ENCODE assay signal across 8 cellular contexts in genomic region chr11:47714554-47715081, GRCh38. TPM values are rescaled to one million over a fixed set of nuclear protein-coding genes. Genes with fewer than 3 reads are reported as not detected.
DNase-seq lines count a peak whose midpoint lies in the region; ATAC-seq and TF ChIP-seq lines count a peak whose summit lies in the region.

No MANE protein-coding gene starts in this region.

- no peak for TF ChIP-seq CTCF in endothelial cell (IDR thresholded peaks at IDR 0.05; ENCODE audit: unreplicated experiment)

- no peaks in the 10 kb centered on the region for H3K27me3 ChIP-seq in muscle layer of duodenum (ENCODE audit: low read depth, low read length)

- TF ChIP-seq POLR2A in GM18505 (IDR thresholded peaks at IDR 0.05; ENCODE audit: borderline replicate concordance, extremely low read depth, insufficient read depth, insufficient read length), result no peak

- H3K27ac Mint-ChIP-seq in T-helper 17 cell (peak overlapping the region; percentile 98), endothelial cell (ENCODE audit: unreplicated experiment) (peak overlapping the region; percentile 74)

- ATAC-seq in HG03280 (IDR thresholded peaks at IDR 0.05; ENCODE audit: unreplicated experiment) (peak; percentile 2), T-helper 17 cell (peak; percentile 6), GM18505 (IDR thresholded peaks at IDR 0.05; ENCODE audit: unreplicated experiment) (no peak)

- H3K36me3 Mint-ChIP-seq in T-helper 17 cell (ENCODE audit: low read depth) (no peaks in the 10 kb centered on the region), endothelial cell (ENCODE audit: low read depth, unreplicated experiment) (peaks cover 6% of the 10 kb centered on the region)

- H3K4me1 Mint-ChIP-seq in T-helper 17 cell (peaks cover 15% of the 10 kb centered on the region), endothelial cell (ENCODE audit: unreplicated experiment) (peaks cover 6% of the 10 kb centered on the region)

- H3K4me3 ChIP-seq in muscle layer of duodenum (ENCODE audit: low read depth in 1 of 2, low read length in 2 of 2), result peak overlapping the region; percentile 85 to 88

- H3K27ac ChIP-seq in muscle layer of duodenum (ENCODE audit: low read length), result peak overlapping the region; percentile 37

- peak overlapping the region; percentile 94 for H3K4me3 Mint-ChIP-seq in T-helper 17 cell
- H3K4me3 Mint-ChIP-seq in endothelial cell (ENCODE audit: unreplicated experiment), result peak overlapping the region; percentile 91

- no peaks in the 10 kb centered on the region for H3K27me3 Mint-ChIP-seq in T-helper 17 cell
- H3K27me3 Mint-ChIP-seq in endothelial cell (ENCODE audit: unreplicated experiment), result peaks cover 1% of the 10 kb centered on the region

- H3K4me1 ChIP-seq in muscle layer of duodenum (ENCODE audit: control insufficient read depth in 1 of 2, insufficient read depth in 2 of 2, low read length in 2 of 2), result peaks cover 0 to 5% of the 10 kb centered on the region in 2 donors

- H3K9me3 ChIP-seq in T-helper 17 cell (ENCODE audit: control insufficient read depth, low read length, poor library complexity, severe bottlenecking) (no peaks in the 10 kb centered on the region), muscle layer of duodenum (ENCODE audit: control insufficient read depth in 1 of 2, low read length in 2 of 2) (no peaks in the 10 kb centered on the region)

- DNase-seq in GM03348 (ENCODE audit: low spot score) (peak; percentile 39), T-helper 17 cell (peak in 1 of 3 donors; percentile 10), endothelial cell (ENCODE audit: low spot score) (no peak), foreskin melanocyte (no peak), DMS114 treated with DMSO at 0.1 percent for 48 hours (lab: John Stamatoyannopoulos, UW; ENCODE audit: unreplicated experiment) (no peak)

- peaks cover 23 to 29% of the 10 kb centered on the region in 2 donors for H3K36me3 ChIP-seq in muscle layer of duodenum (ENCODE audit: control insufficient read depth in 1 of 2, insufficient read depth in 2 of 2, low read length in 2 of 2)

- no peaks in the 10 kb centered on the region for H3K9me3 Mint-ChIP-seq in endothelial cell (ENCODE audit: unreplicated experiment)

RNA-seq across cellular contexts. Expression of gene AGBL2, which starts 0.6 kb away (rescaled TPM):
- total RNA-seq in T-helper 17 cell (1 to 10 TPM; 5.8 to 8.2 TPM), endothelial cell (ENCODE audit: unreplicated experiment) (1.7 TPM)

RNA-seq across cellular contexts. Expression of gene FNBP4, which starts 52.5 kb away (rescaled TPM):
- total RNA-seq in T-helper 17 cell, result 100 to 1,000 TPM; 252 to 261 TPM
- total RNA-seq in endothelial cell (ENCODE audit: unreplicated experiment), result 78.3 TPM
